8 cellular contexts compared by ENCODE assay signal in genomic region chrX:131827935-131828334, GRCh38.
DNase-seq lines count a peak whose midpoint lies in the region; ATAC-seq lines count a peak whose summit lies in the region.

No MANE protein-coding gene starts in this region.

- ATAC-seq in HG02610 (IDR thresholded peaks at IDR 0.05; ENCODE audit: unreplicated experiment) (peak; percentile 65), HG02973 (IDR thresholded peaks at IDR 0.05; ENCODE audit: unreplicated experiment) (no peak)

- peak in 2 of 3 donors; percentile 23 to 53 for DNase-seq in stimulated activated CD4-positive, alpha-beta T cell treated with anti-CD3 and anti-CD28 coated beads, Interleukin-12 subunit alpha, Interleukin-12 subunit beta, amount 100 ng/mL, for 48 hours (ENCODE audit: low read depth in 2 of 3, low spot score in 1 of 3)
- DNase-seq in stimulated activated CD4-positive, alpha-beta T cell treated with anti-CD3 and anti-CD28 coated beads, Interleukin-2, amount 100 ng/mL, for 48 hours, result no peak
- peak; percentile 36 for DNase-seq in MV-4-11 (lab: John Stamatoyannopoulos, UW)
- DNase-seq in activated T-cell treated with anti-CD3 and anti-CD28 coated beads, Interleukin-2, amount 50 U/mL, for 48 hours, result peak; percentile 50 to 69
- peak; percentile 46 to 51 for DNase-seq in lung microvascular endothelial cell (ENCODE audit: low read depth in 2 of 2)
- DNase-seq in NCI-H774 (lab: John Stamatoyannopoulos, UW), result no peak

Comparison
In these comparisons a context has a peak if more than half of its experiments do, and no peak if none do; other contexts are left out.
1. DNase-seq: peak in stimulated activated CD4-positive, alpha-beta T cell treated with anti-CD3 and anti-CD28 coated beads, Interleukin-12 subunit alpha, Interleukin-12 subunit beta, amount 100 ng/mL, for 48 hours (2 of 3), MV-4-11 (single experiment), activated T-cell treated with anti-CD3 and anti-CD28 coated beads, Interleukin-2, amount 50 U/mL, for 48 hours (2 of 2) and lung microvascular endothelial cell (2 of 2); none in stimulated activated CD4-positive, alpha-beta T cell treated with anti-CD3 and anti-CD28 coated beads, Interleukin-2, amount 100 ng/mL, for 48 hours (0 of 2) and NCI-H774 (single experiment).